Comparison of ENCODE assay signal across 8 cellular contexts in genomic region chr4:154491341-154491679, GRCh38. TPM values are rescaled to one million over a fixed set of nuclear protein-coding genes. Genes with fewer than 3 reads are reported as not detected.
DNase-seq lines count a peak whose midpoint lies in the region; ATAC-seq and TF ChIP-seq lines count a peak whose summit lies in the region.

No MANE protein-coding gene starts in this region.

- H3K9me3 Mint-ChIP-seq in T-helper 2 cell treated with Interferon-gamma antibody and Interleukin-4, amounts not matched to agents 5 μg/mL and 100 μg/mL, for 36 hours, result no peaks in the 10 kb centered on the region
- peaks cover 3% of the 10 kb centered on the region in 2 experiments; a peak in 3 of 5 replicates for H3K9me3 Mint-ChIP-seq in H9

- no CpG with 5 or more reads among the region's 11 CpGs for WGBS in H9 (ENCODE audit: extremely low coverage, insufficient read length, low lambda C conversion rate)

- H3K4me1 ChIP-seq in H9 (ENCODE audit: insufficient read depth, low read length), result no peaks in the 10 kb centered on the region
- peaks cover 9% of the 10 kb centered on the region for H3K4me1 ChIP-seq in mucosa of descending colon (ENCODE audit: low read depth)

- H2BK5ac ChIP-seq in H9 (ENCODE audit: insufficient read length, low read length), result no peak overlapping the region

- no peak overlapping the region for H3K14ac ChIP-seq in H9 (ENCODE audit: insufficient read depth, low read length)

- H4K5ac ChIP-seq in H9 (ENCODE audit: insufficient read length, low read depth, low read length), result no peak overlapping the region

- no peaks in the 10 kb centered on the region for H4K20me1 ChIP-seq in H9 (ENCODE audit: control insufficient read depth, insufficient read depth, insufficient read length)

- no peaks in the 10 kb centered on the region for H3K79me1 ChIP-seq in H9 (ENCODE audit: insufficient read depth, low read depth, low read length, poor library complexity, severe bottlenecking)

- H3K27ac Mint-ChIP-seq in T-helper 2 cell treated with Interferon-gamma antibody and Interleukin-4, amounts not matched to agents 5 μg/mL and 100 μg/mL, for 36 hours, result no peak overlapping the region
- peak overlapping the region in 1 of 3 experiments; percentile 91; a peak in 1 of 7 replicates for H3K27ac Mint-ChIP-seq in H9

- no peak overlapping the region for H3K18ac ChIP-seq in H9 (ENCODE audit: insufficient read length, low read depth, low read length)

- H4K91ac ChIP-seq in H9 (ENCODE audit: insufficient read length, low read depth, low read length), result no peak overlapping the region

- no peak overlapping the region for H3K23ac ChIP-seq in H9 (ENCODE audit: insufficient read length, low read depth, low read length)

- H2AFZ ChIP-seq in H9 (ENCODE audit: low read length), result no peak overlapping the region

- intact Hi-C loops in mucosa of descending colon (cut with DNase I, micrococcal nuclease), result no loop called here

- peak overlapping the region; percentile 48 for H3K4me2 ChIP-seq in H9 (ENCODE audit: insufficient read depth, insufficient read length, low read length)

- H3K4ac ChIP-seq in H9 (ENCODE audit: low read depth, low read length), result no peak overlapping the region

- peak; percentile 40 for ATAC-seq in mucosa of descending colon
- no peak for ATAC-seq in GM18520 (IDR thresholded peaks at IDR 0.05; ENCODE audit: unreplicated experiment)

- H3K9me3 ChIP-seq in H9 (ENCODE audit: control insufficient read depth, low read depth, low read length), result no peaks in the 10 kb centered on the region
- H3K9me3 ChIP-seq in mucosa of descending colon, result no peaks in the 10 kb centered on the region

- no peak overlapping the region for H2BK20ac ChIP-seq in H9 (ENCODE audit: low read depth, low read length, poor library complexity, severe bottlenecking)

- peaks cover 7% of the 10 kb centered on the region for H3K4me1 Mint-ChIP-seq in T-helper 2 cell treated with Interferon-gamma antibody and Interleukin-4, amounts not matched to agents 5 μg/mL and 100 μg/mL, for 36 hours (ENCODE audit: low read depth)
- H3K4me1 Mint-ChIP-seq in H9, result peaks cover 9 to 15% of the 10 kb centered on the region in 2 experiments

- peaks cover 20% of the 10 kb centered on the region for H3K23me2 ChIP-seq in H9 (ENCODE audit: insufficient read length, low read depth, low read length, poor library complexity, severe bottlenecking)

- TF ChIP-seq CTCF in H9 (conservative IDR thresholded peaks at IDR 0.05) (no peak), coronary artery (IDR thresholded peaks at IDR 0.05) (no peak), mucosa of descending colon (IDR thresholded peaks at IDR 0.05) (no peak)

- no peak overlapping the region for H3K9ac ChIP-seq in H9 (ENCODE audit: extremely low read depth, insufficient read length, low read length)

- H2BK12ac ChIP-seq in H9 (ENCODE audit: insufficient read length, low read depth, low read length), result no peak overlapping the region

- H3T11ph ChIP-seq in H9 (ENCODE audit: low read length), result no peak overlapping the region

- no peaks in the 10 kb centered on the region for H3K79me2 ChIP-seq in H9 (ENCODE audit: insufficient read depth, low read length)

- H2AK5ac ChIP-seq in H9 (ENCODE audit: insufficient read length, low read length), result no peak overlapping the region

- no peak overlapping the region for H2BK120ac ChIP-seq in H9 (ENCODE audit: low read depth, low read length, poor library complexity, severe bottlenecking)

- H3K4me3 Mint-ChIP-seq in T-helper 2 cell treated with Interferon-gamma antibody and Interleukin-4, amounts not matched to agents 5 μg/mL and 100 μg/mL, for 36 hours, result peak overlapping the region; percentile 68
- H3K4me3 Mint-ChIP-seq in H9, result peak overlapping the region; percentile 72 to 80

- H3K4me3 ChIP-seq in coronary artery (peak overlapping the region; percentile 69), mucosa of descending colon (no peak overlapping the region)

- no peak overlapping the region for H2BK15ac ChIP-seq in H9 (ENCODE audit: low read depth, low read length)

- H3K27ac ChIP-seq in H9 (ENCODE audit: insufficient read length, low read depth, low read length) (no peak overlapping the region), coronary artery (no peak overlapping the region)

- H3K36me3 ChIP-seq in mucosa of descending colon (ENCODE audit: low read depth), result no peaks in the 10 kb centered on the region

- no peak overlapping the region for H4K8ac ChIP-seq in H9 (replicated peaks; ENCODE audit: insufficient read length, low read depth, low read length)

- DNase-seq in T-helper 2 cell treated with Interferon-gamma antibody and Interleukin-4, amounts not matched to agents 5 μg/mL and 100 μg/mL, for 36 hours (ENCODE audit: low spot score), result no peak
- DNase-seq in T-helper 2 cell (no peak), H9 (no peak), NCI-H69 (lab: John Stamatoyannopoulos, UW) (peak; percentile 55), coronary artery (ENCODE audit: low spot score) (no peak), mucosa of descending colon (no peak), MV-4-11 (lab: John Stamatoyannopoulos, UW) (no peak)

- no peak overlapping the region for H3K56ac ChIP-seq in H9 (ENCODE audit: insufficient read length, low read depth, low read length)

- H3K36me3 Mint-ChIP-seq in T-helper 2 cell treated with Interferon-gamma antibody and Interleukin-4, amounts not matched to agents 5 μg/mL and 100 μg/mL, for 36 hours (ENCODE audit: low read depth), result no peaks in the 10 kb centered on the region
- H3K36me3 Mint-ChIP-seq in H9 (ENCODE audit: insufficient read depth in 1 of 3, low read depth in 3 of 3), result peaks cover 0 to 2% (median 0%) of the 10 kb centered on the region in 3 experiments; a peak in 2 of 7 replicates

- peaks cover 27% of the 10 kb centered on the region; the same call in 1 of the 2 replicates for H3K27me3 ChIP-seq in H9 (ENCODE audit: insufficient read depth, low read length)

- peaks cover 77% of the 10 kb centered on the region for H3K27me3 Mint-ChIP-seq in T-helper 2 cell treated with Interferon-gamma antibody and Interleukin-4, amounts not matched to agents 5 μg/mL and 100 μg/mL, for 36 hours (ENCODE audit: low read depth)
- H3K27me3 Mint-ChIP-seq in H9 (ENCODE audit: low read depth), result peaks cover 89% of the 10 kb centered on the region

RNA-seq across cellular contexts. Expression of gene DCHS2, which starts 0.3 kb away (rescaled TPM):
- total RNA-seq in H9 (2021) (0.57 and 0.70 TPM in 2 replicates), mucosa of descending colon (1 to 10 TPM in 2 of 3 donors, under 1 TPM in 1; 0.58 to 9.6 (median 1.1) TPM)

RNA-seq across cellular contexts. Expression of gene PLRG1, which starts 58.9 kb away (rescaled TPM):
- total RNA-seq in H9 (2021) (107 and 113 TPM in 2 replicates), mucosa of descending colon (10 to 100 TPM; 58.1 to 69.4 (median 63.1) TPM)
